In the genomic region with DNA sequence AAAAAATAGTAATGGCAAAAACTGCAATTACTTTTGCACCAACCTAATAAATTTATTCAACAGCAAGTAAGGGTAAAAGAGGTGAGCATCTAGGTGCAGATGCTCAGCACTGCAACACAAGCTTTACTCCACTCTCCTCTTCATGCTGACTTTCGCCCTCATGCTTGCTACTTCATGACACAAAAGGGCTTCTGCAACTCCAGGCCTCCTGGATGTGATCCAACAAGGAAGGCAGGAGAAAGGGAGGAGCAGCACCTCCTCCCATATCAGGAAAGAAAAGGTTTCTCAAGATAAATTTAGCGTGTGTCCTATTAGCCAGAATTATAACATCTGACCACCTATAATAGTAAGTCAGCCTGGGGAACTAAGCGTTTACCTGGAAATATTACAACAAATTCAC, we compare ENCODE assay signal across 19 cellular contexts. TPM values are rescaled to one million over a fixed set of nuclear protein-coding genes. Genes with fewer than 3 reads are reported as not detected.
DNase-seq lines count a peak whose midpoint lies in the region; ATAC-seq and TF ChIP-seq lines count a peak whose summit lies in the region.
"Had no signal": no experiment of that assay in that cellular context is flagged by ENCODE, and none has a peak within 500 bp of the region (broad histone marks: within the 10 kb centered on the region; RNA-seq: fewer than 3 reads in every experiment).

No MANE protein-coding gene starts in this region.

- H3K9me3 ChIP-seq in transverse colon = no peaks in the 10 kb centered on the region
- no peaks in the 10 kb centered on the region for H3K9me3 ChIP-seq in HAP-1
- H3K9me3 ChIP-seq: A549, BLaER1 had no signal

- DNase-seq in DMS 273 (lab: John Stamatoyannopoulos, UW; ENCODE audit: unreplicated experiment) (peak; percentile 16), DMS 273 treated with DMSO at 0.1 percent for 48 hours (lab: John Stamatoyannopoulos, UW) (no peak), HT-29 (ENCODE audit: low spot score) (peak; percentile 68), left colon (peak in 1 of 2 donors; percentile 42), transverse colon (peak; percentile 36), sciatic nerve (ENCODE audit: low spot score) (no peak), HAP-1 (ENCODE audit: low spot score in 2 of 2) (no peak)
- DNase-seq: AML-193; CD4-positive, alpha-beta memory T cell; DMS53; DND-41; EL; GOT3; H7 had no signal

- peak; percentile 89 for ATAC-seq in left colon
- ATAC-seq in sciatic nerve = no peak
- ATAC-seq: A549, GM12878 had no signal

- H3K36me3 ChIP-seq in transverse colon (peaks cover 0 to 64% (median 22%) of the 10 kb centered on the region in 4 donors), HAP-1 (replicated peaks) (peaks cover 27% of the 10 kb centered on the region)

- peak overlapping the region in 3 of 4 donors; percentile 0 to 60 (median 49) for H3K27ac ChIP-seq in transverse colon
- H3K27ac ChIP-seq: 22Rv1, A549, BLaER1 had no signal

- intact Hi-C loops in left colon (cut with DNase I, micrococcal nuclease) = loop anchor here in 1 of 2 donors (5.0 kb wide), 1 partner anchor 568 kb away; no protein-coding TSS in a partner anchor
- intact Hi-C loops in transverse colon (cut with DNase I; ENCODE audit: low total_unique reads) = no loop called here
- intact Hi-C loops in sciatic nerve (cut with DNase I) = no loop called here

- in situ Hi-C loops in transverse colon (cut with MboI; ENCODE audit: low pct_ligation_motif_present in 1 of 4, low pct_unique_long_range_greater_than_20kb in 1 of 4, low sequenced_read_pairs in 3 of 4) = loop anchor here (25.0 kb wide), 2 partner anchors 533 to 558 kb away; no protein-coding TSS in a partner anchor
- in situ Hi-C loops in HAP-1 (cut with MboI; ENCODE audit: low sequenced_read_pairs) = loop anchor here (25.0 kb wide), 1 partner anchor 533 kb away; no protein-coding TSS in a partner anchor

- TF ChIP-seq POLR2A in transverse colon (IDR thresholded peaks at IDR 0.05) = no peak

- H3K27me3 ChIP-seq in transverse colon (no peaks in the 10 kb centered on the region), HAP-1 (ENCODE audit: low read depth) (no peaks in the 10 kb centered on the region)
- H3K27me3 ChIP-seq: BLaER1 had no signal

- peaks cover 0 to 17% (median 5%) of the 10 kb centered on the region in 4 donors for H3K4me1 ChIP-seq in transverse colon
- no peaks in the 10 kb centered on the region for H3K4me1 ChIP-seq in HAP-1
- H3K4me1 ChIP-seq: A549 had no signal

- TF ChIP-seq CTCF in transverse colon (IDR thresholded peaks at IDR 0.05) = no peak

- no peak for TF ChIP-seq EP300 in transverse colon (IDR thresholded peaks at IDR 0.05; ENCODE audit: low read depth)

- 70 to 77% methylated on average over 3 of the region's 3 CpGs for WGBS in transverse colon (ENCODE audit: low coverage in 1 of 2), 2 donors

- H3K4me3 ChIP-seq in transverse colon (no peak overlapping the region), HAP-1 (no peak overlapping the region)
- H3K4me3 ChIP-seq: A549, BLaER1, GM12878 had no signal

RNA-seq across cellular contexts. Expression of gene SYF2, which starts 11.6 kb away (rescaled TPM):
- 18.5 and 19.0 TPM in 2 replicates for total RNA-seq in HT-29 (2014; rRNA removed; shearing (Covaris generic))
- total RNA-seq in left colon (10 to 100 TPM; 46.3 to 49.8 TPM), transverse colon (10 to 100 TPM in 3 of 4 donors, 1 to 10 TPM in 1; 2.8 to 63.1 (median 36.6) TPM), sciatic nerve (42.3 TPM)

RNA-seq across cellular contexts. Expression of gene RSRP1, which starts 26.6 kb away (rescaled TPM):
- 99.6 and 105 TPM in 2 replicates for total RNA-seq in HT-29 (2014; rRNA removed; shearing (Covaris generic))
- 100 to 1,000 TPM; 130 to 132 TPM for total RNA-seq in left colon
- 100 to 1,000 TPM; 231 to 467 (median 279) TPM for total RNA-seq in transverse colon
- 144 TPM for total RNA-seq in sciatic nerve

RNA-seq across cellular contexts. Expression of gene RHD, which starts 51.6 kb away (rescaled TPM):
- total RNA-seq in HT-29 (2014; rRNA removed; shearing (Covaris generic)) = 0.66 TPM in 1 of 2 replicates, not detected in the other
- not detected for total RNA-seq in left colon
- total RNA-seq in transverse colon = not detected
- total RNA-seq in sciatic nerve = 0.27 TPM
- total RNA-seq: G401 had no signal

Comparison
In these comparisons a context has a peak if more than half of its experiments do, and no peak if none do; other contexts are left out.
1. DNase-seq: peak in DMS 273 (single experiment), HT-29 (single experiment) and transverse colon (single experiment); none in DMS 273 treated with DMSO at 0.1 percent for 48 hours (single experiment), sciatic nerve (single experiment) and HAP-1 (0 of 2).